Comparison of ENCODE assay signal across 8 cellular contexts in the genomic region with DNA sequence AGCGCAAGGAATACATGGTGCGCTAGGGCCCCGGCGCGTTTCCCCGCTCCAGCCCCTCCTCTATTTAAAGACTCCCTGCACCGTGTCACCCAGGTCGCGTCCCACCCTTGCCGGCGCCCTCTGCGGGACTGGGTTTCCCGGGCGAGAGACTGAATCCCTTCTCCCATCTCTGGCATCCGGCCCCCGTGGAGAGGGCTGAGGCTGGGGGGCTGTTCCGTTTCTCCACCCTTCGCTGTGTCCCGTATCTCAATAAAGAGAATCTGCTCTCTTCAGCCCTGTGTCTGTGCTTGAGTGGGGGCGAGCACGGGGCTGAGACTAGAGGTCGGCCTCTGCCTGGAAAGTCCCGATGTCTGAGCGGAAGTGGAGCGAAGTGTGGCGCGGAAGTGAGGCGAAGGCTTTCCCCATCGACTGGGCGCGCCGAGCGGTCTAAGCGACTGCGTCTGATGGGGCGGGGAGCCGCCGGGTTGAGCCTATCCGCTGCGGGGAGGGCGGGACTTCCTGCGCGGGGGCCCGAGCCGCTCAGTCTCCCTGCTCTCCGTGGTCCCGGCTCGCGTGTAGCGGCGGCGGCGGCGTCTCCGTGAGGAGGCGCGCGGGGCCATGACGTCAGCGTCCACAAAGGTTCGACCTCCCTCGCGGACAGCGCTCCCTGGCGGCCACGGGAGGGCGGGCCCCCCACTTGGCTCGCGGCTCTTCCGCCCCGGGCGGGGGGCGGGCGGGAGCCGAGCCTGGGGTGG. TPM values are rescaled to one million over a fixed set of nuclear protein-coding genes. Genes with fewer than 3 reads are reported as not detected.
DNase-seq lines count a peak whose midpoint lies in the region; ATAC-seq lines count a peak whose summit lies in the region.

No MANE protein-coding gene starts in this region.

- peak overlapping the region; percentile 92 to 100 (median 97) for H3K4me2 ChIP-seq in BLaER1 treated with 17β-estradiol and CSF1 and Interleukin-3, amounts not matched to agents 10 nM and 100 nM

- H3K27ac ChIP-seq in BLaER1 treated with 17β-estradiol and CSF1 and Interleukin-3, amounts not matched to agents 10 nM and 100 nM, result peak overlapping the region; percentile 94 to 100 (median 99)
- H3K27ac ChIP-seq in cingulate gyrus (ENCODE audit: low read depth, low read length), result peak overlapping the region; percentile 100

- DNase-seq in GM19238 (ENCODE audit: insufficient read length, low spot score) (peak; percentile 91), NCI-H460 (ENCODE audit: extremely low read depth, low read depth) (peak; percentile 94), left lobe of liver (ENCODE audit: low spot score) (peak; percentile 98)
- DNase-seq in activated CD4-positive, alpha-beta T cell treated with anti-CD3 and anti-CD28 coated beads for 4 hours, result peak; percentile 97 to 98
- DNase-seq in stimulated activated CD4-positive, alpha-beta T cell treated with anti-CD3 and anti-CD28 coated beads, Interleukin-2, amount 100 ng/mL, for 24 hours, result peak; percentile 97

- no peaks in the 10 kb centered on the region for H3K27me3 ChIP-seq in BLaER1 treated with 17β-estradiol and CSF1 and Interleukin-3, amounts not matched to agents 10 nM and 100 nM

- peak overlapping the region; percentile 89 to 100 (median 99) for H3K9ac ChIP-seq in BLaER1 treated with 17β-estradiol and CSF1 and Interleukin-3, amounts not matched to agents 10 nM and 100 nM

- peaks cover 55 to 77% (median 72%) of the 10 kb centered on the region in 10 experiments for H3K4me1 ChIP-seq in BLaER1 treated with 17β-estradiol and CSF1 and Interleukin-3, amounts not matched to agents 10 nM and 100 nM

- H3K4me3 ChIP-seq in BLaER1 treated with 17β-estradiol and CSF1 and Interleukin-3, amounts not matched to agents 10 nM and 100 nM, result peak overlapping the region; percentile 78 to 99 (median 92)

- peaks cover 3 to 30% (median 16%) of the 10 kb centered on the region in 11 experiments; a peak in 15 of 22 replicates for H3K36me3 ChIP-seq in BLaER1 treated with 17β-estradiol and CSF1 and Interleukin-3, amounts not matched to agents 10 nM and 100 nM

- H4K20me1 ChIP-seq in BLaER1 treated with 17β-estradiol and CSF1 and Interleukin-3, amounts not matched to agents 10 nM and 100 nM, result peaks cover 0 to 21% (median 12%) of the 10 kb centered on the region in 11 experiments; a peak in 15 of 22 replicates

- H3K9me3 ChIP-seq in BLaER1 treated with 17β-estradiol and CSF1 and Interleukin-3, amounts not matched to agents 10 nM and 100 nM (replicated peaks in 1 of 11), result no peaks in the 10 kb centered on the region

- ATAC-seq in HG03439 (IDR thresholded peaks at IDR 0.05; ENCODE audit: unreplicated experiment) (peak; percentile 79), left lobe of liver (peak; percentile 83)

RNA-seq across cellular contexts. Expression of gene RNASEK, which starts 2.0 kb away (rescaled TPM):
- 276 and 291 TPM in 2 replicates for total RNA-seq in NCI-H460 (2014; rRNA removed; shearing (Covaris generic))
- 223 and 384 TPM in 2 replicates for polyA plus RNA-seq in NCI-H460 (2014; cell fraction: nucleus; rRNA removed)
- 83.9 TPM for total RNA-seq in left lobe of liver

RNA-seq across cellular contexts. Expression of gene BCL6B, which starts 8.4 kb away (rescaled TPM):
- total RNA-seq in NCI-H460 (2014; rRNA removed; shearing (Covaris generic)), result not detected in 2 replicates
- polyA plus RNA-seq in NCI-H460 (2014; cell fraction: nucleus; rRNA removed), result 0.03 TPM in 1 of 2 replicates, not detected in the other
- 1.7 TPM for total RNA-seq in left lobe of liver

RNA-seq across cellular contexts. Expression of gene ALOX12, which starts 18.6 kb away (rescaled TPM):
- not detected in 2 replicates for total RNA-seq in NCI-H460 (2014; rRNA removed; shearing (Covaris generic))
- not detected in 2 replicates for polyA plus RNA-seq in NCI-H460 (2014; cell fraction: nucleus; rRNA removed)
- total RNA-seq in left lobe of liver, result not detected

RNA-seq across cellular contexts. Expression of gene SLC16A13, which starts 21.4 kb away (rescaled TPM):
- 0.49 and 1.2 TPM in 2 replicates for total RNA-seq in NCI-H460 (2014; rRNA removed; shearing (Covaris generic))
- polyA plus RNA-seq in NCI-H460 (2014; cell fraction: nucleus; rRNA removed), result 0.79 and 0.81 TPM in 2 replicates
- total RNA-seq in left lobe of liver, result 39.9 TPM

RNA-seq across cellular contexts. Expression of gene SLC16A11, which starts 29.5 kb away (rescaled TPM):
- total RNA-seq in NCI-H460 (2014; rRNA removed; shearing (Covaris generic)), result 0.12 TPM in 1 of 2 replicates, not detected in the other
- polyA plus RNA-seq in NCI-H460 (2014; cell fraction: nucleus; rRNA removed), result not detected in 2 replicates
- 2.5 TPM for total RNA-seq in left lobe of liver

Comparison
In these comparisons a context has a peak if more than half of its experiments do, and no peak if none do; other contexts are left out.
1. Peak in every context shown above with its lines: DNase-seq, ATAC-seq, H3K4me3 ChIP-seq and H3K27ac ChIP-seq.